18 cellular contexts compared by ENCODE assay signal in genomic region chr4:77787969-77788368, GRCh38.
"Had no signal": no experiment of that assay in that cellular context is flagged by ENCODE, and none has a peak within 500 bp of the region (broad histone marks: within the 10 kb centered on the region; RNA-seq: fewer than 3 reads in every experiment).

No MANE protein-coding gene starts in this region.

- H3K36me3 Mint-ChIP-seq: mesothelial cell of epicardium, type B pancreatic cell had no signal

- H3K27me3 Mint-ChIP-seq: dendritic cell treated with granulocyte-macrophage colony-stimulating factor and Interleukin-4, amounts not matched to agents 40 ng/mL and 50 ng/mL, for 4 days; type B pancreatic cell had no signal

- H3K27ac ChIP-seq: esophagus squamous epithelium, gastroesophageal sphincter, neutrophil, psoas muscle, suprapubic skin, thyroid gland had no signal

- H3K9me3 Mint-ChIP-seq: dendritic cell treated with granulocyte-macrophage colony-stimulating factor and Interleukin-4, amounts not matched to agents 40 ng/mL and 50 ng/mL, for 4 days; mesothelial cell of epicardium; type B pancreatic cell had no signal

- H3K4me3 Mint-ChIP-seq: dendritic cell treated with granulocyte-macrophage colony-stimulating factor and Interleukin-4, amounts not matched to agents 40 ng/mL and 50 ng/mL, for 4 days; mesothelial cell of epicardium; type B pancreatic cell had no signal

- H3K4me3 ChIP-seq: esophagus squamous epithelium, gastroesophageal sphincter, psoas muscle, suprapubic skin, thyroid gland had no signal

- H3K9me3 ChIP-seq: esophagus squamous epithelium, gastroesophageal sphincter, neutrophil, psoas muscle, suprapubic skin, thyroid gland had no signal

- H3K27me3 ChIP-seq: esophagus squamous epithelium, gastroesophageal sphincter, neutrophil, suprapubic skin, thyroid gland had no signal

- H3K36me3 ChIP-seq: gastroesophageal sphincter, neutrophil, suprapubic skin, thyroid gland had no signal

- ATAC-seq: gastroesophageal sphincter; left lobe of liver; psoas muscle; stimulated activated naive CD8-positive, alpha-beta T cell treated with anti-CD3 and anti-CD28 coated beads, Interleukin-15, Interleukin-2, amounts not matched to agents 100 U/mL and 50 U/mL, for 24 hours had no signal

- DNase-seq: esophagus squamous epithelium; foreskin fibroblast; glutamatergic neuron; islet precursor cell; psoas muscle; retina; small intestine; stimulated activated CD4-positive, alpha-beta T cell treated with anti-CD3 and anti-CD28 coated beads, Interleukin-12 subunit alpha, Interleukin-12 subunit beta, amount 100 ng/mL, for 4 hours; stimulated activated naive CD8-positive, alpha-beta T cell treated with anti-CD3 and anti-CD28 coated beads, Interleukin-15, Interleukin-2, amounts not matched to agents 100 U/mL and 50 U/mL, for 24 hours; thyroid gland had no signal

- H3K27ac Mint-ChIP-seq: dendritic cell treated with granulocyte-macrophage colony-stimulating factor and Interleukin-4, amounts not matched to agents 40 ng/mL and 50 ng/mL, for 4 days; mesothelial cell of epicardium; type B pancreatic cell had no signal

- FAIRE-seq: small intestine, urothelium cell line had no signal
